Comparison of ENCODE assay signal across 12 cellular contexts in genomic region chr1:225942574-225942973, GRCh38.
DNase-seq lines count a peak whose midpoint lies in the region; ATAC-seq, FAIRE-seq and TF ChIP-seq lines count a peak whose summit lies in the region.
"Had no signal": no experiment of that assay in that cellular context is flagged by ENCODE, and none has a peak within 500 bp of the region (broad histone marks: within the 10 kb centered on the region; RNA-seq: fewer than 3 reads in every experiment).

No MANE protein-coding gene starts in this region.

- ATAC-seq in HG02759 (IDR thresholded peaks at IDR 0.05; ENCODE audit: unreplicated experiment) = peak; percentile 70
- no peak for ATAC-seq in activated CD4-positive, CD25-positive, alpha-beta regulatory T cell treated with anti-CD3 and anti-CD28 coated beads, Interleukin-2, amount 50 U/mL, for 24 hours

- FAIRE-seq in GM19239 (lab: Jason Lieb, UNC) = peak; percentile 83
- FAIRE-seq in D721Med (lab: Jason Lieb, UNC) = no peak

- H3K4me3 ChIP-seq in GM06990 (replicated peaks; ENCODE audit: low read depth, low read length) (no peak overlapping the region), coronary artery (no peak overlapping the region)

- no peak overlapping the region for H3K27ac ChIP-seq in coronary artery
- H3K27ac ChIP-seq: brain microvascular endothelial cell had no signal

- TF ChIP-seq CTCF in GM06990 (IDR thresholded peaks at IDR 0.05; ENCODE audit: insufficient read depth, low read length, poor library complexity, severe bottlenecking) (no peak), coronary artery (IDR thresholded peaks at IDR 0.05) (no peak), D721Med (IDR thresholded peaks at IDR 0.05; ENCODE audit: insufficient read depth, missing control alignments) (no peak)

- H3K36me3 ChIP-seq in GM06990 (ENCODE audit: control insufficient read depth, insufficient read depth, low read length) = no peaks in the 10 kb centered on the region
- H3K36me3 ChIP-seq: brain microvascular endothelial cell had no signal

- DNase-seq in GM06990 (ENCODE audit: extremely low read depth, insufficient read length) = peak; percentile 63
- DNase-seq in GM19239 (ENCODE audit: insufficient read length, low spot score) = peak; percentile 64
- peak; percentile 31 for DNase-seq in NCI-H146 treated with DMSO at 0.1 percent for 48 hours (lab: John Stamatoyannopoulos, UW; ENCODE audit: unreplicated experiment)
- DNase-seq in coronary artery (ENCODE audit: low spot score) = no peak
- DNase-seq in D721Med (ENCODE audit: insufficient read length, low spot score) = no peak
- no peak for DNase-seq in effector CD4-positive, alpha-beta T cell
- DNase-seq: brain microvascular endothelial cell; CD4-positive, CD25-positive, alpha-beta regulatory T cell; NCI-H1436; SK-N-SH had no signal

- no peaks in the 10 kb centered on the region for H3K27me3 ChIP-seq in GM06990 (replicated peaks; ENCODE audit: control insufficient read depth, insufficient read depth, low read length)
- H3K27me3 ChIP-seq: brain microvascular endothelial cell had no signal

Comparison
In these comparisons a context has a peak if more than half of its experiments do, and no peak if none do; other contexts are left out.
1. DNase-seq: peak in GM06990 (single experiment), GM19239 (single experiment) and NCI-H146 treated with DMSO at 0.1 percent for 48 hours (single experiment); none in coronary artery (single experiment), D721Med (single experiment) and effector CD4-positive, alpha-beta T cell (single experiment).